8 cellular contexts compared by ENCODE assay signal in the genomic region with DNA sequence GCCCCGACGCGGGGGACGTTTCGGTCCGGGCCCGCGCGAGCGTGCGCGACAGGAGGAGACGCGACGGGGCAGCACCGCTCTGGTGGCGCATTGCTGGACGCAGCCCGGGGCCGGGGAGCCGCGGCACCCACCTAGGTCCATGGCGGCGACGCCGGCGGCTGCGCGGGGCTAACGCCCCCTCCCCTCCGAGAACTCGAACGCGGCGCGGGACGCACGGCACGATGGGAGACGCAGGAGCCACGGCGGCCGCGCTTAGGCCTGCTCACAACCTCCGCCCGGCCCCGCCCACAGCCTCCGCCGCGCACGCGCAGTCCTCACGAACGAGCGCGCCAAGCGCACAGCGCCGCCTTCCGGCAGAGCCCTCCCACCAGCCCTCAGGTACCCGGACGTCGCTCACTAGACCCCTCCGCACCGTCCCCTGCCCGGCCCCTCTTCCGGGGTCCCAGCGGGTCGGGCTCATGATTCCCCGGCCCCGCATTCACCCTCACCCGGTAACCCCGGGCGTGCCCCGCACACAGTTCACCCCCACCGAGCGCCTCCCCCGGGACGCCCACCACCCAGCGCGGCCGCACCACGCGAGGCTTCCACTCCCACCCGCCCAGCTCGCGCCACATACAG.
A peak's percentile ranks its signal among the peaks of the same experiment; 100 is the strongest.
DNase-seq lines count a peak whose midpoint lies in the region; ATAC-seq lines count a peak whose summit lies in the region.

A gene (minus strand): TSS at position 263 of the 618 bp plus-strand sequence. CDS start 122 bp downstream, at position 141.

- DNase-seq in AG08395 (ENCODE audit: low spot score) (peak; percentile 96), NCI-H2196 (lab: John Stamatoyannopoulos, UW; ENCODE audit: unreplicated experiment) (peak; percentile 75), iris pigment epithelial cell (ENCODE audit: low read depth) (peak; percentile 79)
- peak; percentile 95 to 97 (median 96) for DNase-seq in activated CD4-positive, CD25-positive, alpha-beta regulatory T cell (lab: John Stamatoyannopoulos, UW)
- DNase-seq in central memory CD4-positive, alpha-beta T cell, result peak; percentile 95
- DNase-seq in stimulated activated CD4-positive, alpha-beta T cell treated with anti-CD3 and anti-CD28 coated beads, Interleukin-12 subunit alpha, Interleukin-12 subunit beta, amount 100 ng/mL, for 24 hours (ENCODE audit: low read depth in 2 of 2), result peak; percentile 95 to 98

- ATAC-seq in GM18861 (IDR thresholded peaks at IDR 0.05; ENCODE audit: unreplicated experiment) (peak; percentile 78), HG03095 (IDR thresholded peaks at IDR 0.05; ENCODE audit: unreplicated experiment) (peak; percentile 75)

Comparison
In these comparisons a context has a peak if more than half of its experiments do, and no peak if none do; other contexts are left out.
1. Peak in every context shown above with its lines: DNase-seq and ATAC-seq.